ENCODE assay signal across 31 cellular contexts in genomic region chr13:46286972-46287371, GRCh38.
"Had no signal": no experiment of that assay in that cellular context is flagged by ENCODE, and none has a peak within 500 bp of the region (broad histone marks: within the 10 kb centered on the region; RNA-seq: fewer than 3 reads in every experiment).

No MANE protein-coding gene starts in this region.

- H3K36me3 Mint-ChIP-seq: immature natural killer cell; naive thymus-derived CD4-positive, alpha-beta T cell; stimulated activated memory B cell treated with anti-CD40 and anti-IgM and Interleukin-4, amounts not matched to agents 10 μg/mL and 1 μg/mL and 100 μg/mL, for 72 hours; type B pancreatic cell had no signal

- H3K36me3 ChIP-seq: gastrocnemius medialis, left ventricle myocardium inferior, lower lobe of right lung, sigmoid colon, spleen, tibial artery had no signal

- H3K4me3 ChIP-seq: dorsolateral prefrontal cortex, gastrocnemius medialis, left ventricle myocardium inferior, lower lobe of right lung, psoas muscle, sigmoid colon, spleen, testis, tibial artery had no signal

- H3K27me3 Mint-ChIP-seq: naive thymus-derived CD4-positive, alpha-beta T cell; stimulated activated memory B cell treated with anti-CD40 and anti-IgM and Interleukin-4, amounts not matched to agents 10 μg/mL and 1 μg/mL and 100 μg/mL, for 72 hours; type B pancreatic cell had no signal

- ATAC-seq: esophagus mucosa; gastrocnemius medialis; left colon; lower lobe of right lung; naive thymus-derived CD4-positive, alpha-beta T cell; psoas muscle; right cardiac atrium; stimulated activated memory B cell treated with anti-CD40 and anti-IgM and Interleukin-4, amounts not matched to agents 10 μg/mL and 1 μg/mL and 100 μg/mL, for 72 hours; stimulated activated naive CD8-positive, alpha-beta T cell treated with anti-CD3 and anti-CD28 coated beads, Interleukin-15, Interleukin-2, amounts not matched to agents 100 U/mL and 50 U/mL, for 24 hours had no signal

- DNase-seq: dorsolateral prefrontal cortex; effector CD4-positive, alpha-beta T cell; foreskin fibroblast; gastrocnemius medialis; glutamatergic neuron; hypothalamus; immature natural killer cell; islet precursor cell; kidney glomerular epithelial cell; left colon; left ventricle myocardium inferior; lower lobe of right lung; midbrain; naive thymus-derived CD4-positive, alpha-beta T cell; nucleus accumbens; posterior cingulate gyrus; psoas muscle; right cardiac atrium; sigmoid colon; spleen; stimulated activated CD4-positive, alpha-beta T cell treated with anti-CD3 and anti-CD28 coated beads, Interleukin-4, amount 100 ng/mL, for 4 hours; stimulated activated naive CD8-positive, alpha-beta T cell treated with anti-CD3 and anti-CD28 coated beads, Interleukin-15, Interleukin-2, amounts not matched to agents 100 U/mL and 50 U/mL, for 24 hours; substantia nigra; testis; tibial artery had no signal

- H3K9me3 Mint-ChIP-seq: immature natural killer cell; naive thymus-derived CD4-positive, alpha-beta T cell; nephron; stimulated activated memory B cell treated with anti-CD40 and anti-IgM and Interleukin-4, amounts not matched to agents 10 μg/mL and 1 μg/mL and 100 μg/mL, for 72 hours; type B pancreatic cell had no signal

- H3K4me3 Mint-ChIP-seq: immature natural killer cell; naive thymus-derived CD4-positive, alpha-beta T cell; nephron; stimulated activated memory B cell treated with anti-CD40 and anti-IgM and Interleukin-4, amounts not matched to agents 10 μg/mL and 1 μg/mL and 100 μg/mL, for 72 hours; type B pancreatic cell had no signal

- H3K27me3 ChIP-seq: gastrocnemius medialis, sigmoid colon, spleen, testis, tibial artery had no signal

- H3K27ac ChIP-seq: dorsolateral prefrontal cortex, epithelial cell of prostate, gastrocnemius medialis, left ventricle myocardium inferior, lower lobe of right lung, psoas muscle, sigmoid colon, spleen, testis, tibial artery had no signal

- H3K4me1 Mint-ChIP-seq: nephron had no signal

- H3K27ac Mint-ChIP-seq: immature natural killer cell; naive thymus-derived CD4-positive, alpha-beta T cell; nephron; stimulated activated memory B cell treated with anti-CD40 and anti-IgM and Interleukin-4, amounts not matched to agents 10 μg/mL and 1 μg/mL and 100 μg/mL, for 72 hours; type B pancreatic cell had no signal

- FAIRE-seq: colon had no signal

- H3K9me3 ChIP-seq: gastrocnemius medialis, left ventricle myocardium inferior, lower lobe of right lung, psoas muscle, sigmoid colon, spleen, testis, tibial artery had no signal

- H3K4me1 ChIP-seq: gastrocnemius medialis, left ventricle myocardium inferior, lower lobe of right lung, psoas muscle, sigmoid colon, testis, tibial artery had no signal
